In genomic region chr2:223048519-223048918, GRCh38 we compare ENCODE assay signal across 21 cellular contexts. TPM values are rescaled to one million over a fixed set of nuclear protein-coding genes. Genes with fewer than 3 reads are reported as not detected.
DNase-seq lines count a peak whose midpoint lies in the region; ATAC-seq, FAIRE-seq and TF ChIP-seq lines count a peak whose summit lies in the region.
"Had no signal": no experiment of that assay in that cellular context is flagged by ENCODE, and none has a peak within 500 bp of the region (broad histone marks: within the 10 kb centered on the region; RNA-seq: fewer than 3 reads in every experiment).

No MANE protein-coding gene starts in this region.

- SMC1A ChIA-PET in GM12878 (lab: Charles Lee; ENCODE audit: uncharacterized antibody, unreplicated experiment) = no interaction called here

- no TSS peak for BruUV-seq in GM12878 (replicated peaks; lab: Mats Ljungman, UMichigan)

- ATAC-seq in GM19467 (IDR thresholded peaks at IDR 0.05; ENCODE audit: unreplicated experiment) = peak; percentile 61
- ATAC-seq in HG02798 (IDR thresholded peaks at IDR 0.05; ENCODE audit: poor library complexity, unreplicated experiment) = peak; percentile 63
- ATAC-seq in GM12878 = peak; percentile 53
- ATAC-seq in HG03039 (IDR thresholded peaks at IDR 0.05; ENCODE audit: unreplicated experiment) = no peak
- ATAC-seq: stimulated activated naive B cell treated with anti-CD40 and anti-IgM and Interleukin-4, amounts not matched to agents 10 μg/mL and 1 μg/mL and 100 μg/mL, for 72 hours had no signal

- H3K4me3 Mint-ChIP-seq in activated T-cell treated with anti-CD3 and anti-CD28 coated beads, Interleukin-2, amount 50 U/mL, for 24 hours = no peak overlapping the region
- H3K4me3 Mint-ChIP-seq: activated naive CD8-positive, alpha-beta T cell treated with anti-CD3 and anti-CD28 coated beads, Interleukin-2, amount 10 ng/mL, durations not matched to agents 7 days and 5 days; stimulated activated naive B cell treated with anti-CD40 and anti-IgM and Interleukin-4, amounts not matched to agents 10 μg/mL and 1 μg/mL and 100 μg/mL, for 72 hours had no signal

- CTCF ChIA-PET in GM12878 (lab: Yijun Ruan, JAX) = no interaction called here

- peak; percentile 18 for DNase-seq in GM13977 (ENCODE audit: low spot score)
- DNase-seq in GM12878 (ENCODE audit: low read depth, low spot score) = no peak
- DNase-seq in GM20000 (ENCODE audit: low spot score) = no peak
- DNase-seq in activated CD4-positive, alpha-beta T cell treated with anti-CD3 and anti-CD28 coated beads, Interleukin-2, amount 50 U/mL, for 48 hours = no peak
- DNase-seq in activated T-cell treated with anti-CD3 and anti-CD28 coated beads, Interleukin-2, amount 50 U/mL, for 24 hours = no peak
- DNase-seq: activated naive CD8-positive, alpha-beta T cell treated with anti-CD3 and anti-CD28 coated beads, Interleukin-2, amount 10 ng/mL, durations not matched to agents 7 days and 5 days; activated T-cell treated with anti-CD3 and anti-CD28 coated beads, Interleukin-2, amount 50 U/mL, for 48 hours; DMS79 treated with DMSO at 0.1 percent for 48 hours; effector memory CD4-positive, alpha-beta T cell; NCI-H2029 treated with DMSO at 0.1 percent for 48 hours; NCI-H69; occipital lobe; stimulated activated naive B cell treated with anti-CD40 and anti-IgM and Interleukin-4, amounts not matched to agents 10 μg/mL and 1 μg/mL and 100 μg/mL, for 72 hours had no signal

- no peak for FAIRE-seq in GM12878 (lab: Jason Lieb, UNC)
- FAIRE-seq: A204.1, TTC549 had no signal

- no peaks in the 10 kb centered on the region for H3K79me2 ChIP-seq in GM12878 (ENCODE audit: control insufficient read depth, insufficient read depth, low read length)

- WGBS in GM12878 (ENCODE audit: insufficient coverage, insufficient replicate concordance, low lambda C conversion rate, missing lambda C conversion rate) = 88% methylated on average over 1 of the region's 1 CpG

- no peak for TF ChIP-seq EP300 in GM12878 (IDR thresholded peaks at IDR 0.05; ENCODE audit: borderline replicate concordance in 1 of 2, control insufficient read depth in 1 of 2, low read depth in 2 of 2, low read length in 2 of 2)

- no peaks in the 10 kb centered on the region for H3K36me3 Mint-ChIP-seq in activated T-cell treated with anti-CD3 and anti-CD28 coated beads, Interleukin-2, amount 50 U/mL, for 24 hours (ENCODE audit: low read depth)
- H3K36me3 Mint-ChIP-seq: activated naive CD8-positive, alpha-beta T cell treated with anti-CD3 and anti-CD28 coated beads, Interleukin-2, amount 10 ng/mL, durations not matched to agents 7 days and 5 days; stimulated activated naive B cell treated with anti-CD40 and anti-IgM and Interleukin-4, amounts not matched to agents 10 μg/mL and 1 μg/mL and 100 μg/mL, for 72 hours had no signal

- no peaks in the 10 kb centered on the region for H3K9me3 ChIP-seq in GM12878 (replicated peaks; ENCODE audit: control insufficient read depth, insufficient read depth, low read length)

- no peak overlapping the region for H3K4me2 ChIP-seq in GM12878 (ENCODE audit: control insufficient read depth, insufficient read depth)

- H3K9me3 Mint-ChIP-seq in activated T-cell treated with anti-CD3 and anti-CD28 coated beads, Interleukin-2, amount 50 U/mL, for 24 hours = no peaks in the 10 kb centered on the region
- H3K9me3 Mint-ChIP-seq: activated naive CD8-positive, alpha-beta T cell treated with anti-CD3 and anti-CD28 coated beads, Interleukin-2, amount 10 ng/mL, durations not matched to agents 7 days and 5 days had no signal

- H3K9ac ChIP-seq in GM12878 (ENCODE audit: control insufficient read depth, insufficient read depth, low read length) = no peak overlapping the region

- no peak for TF ChIP-seq POLR2A in GM12878 (IDR thresholded peaks at IDR 0.05; ENCODE audit: low read depth, low read length)

- H2AFZ ChIP-seq in GM12878 (ENCODE audit: control insufficient read depth, low read depth, low read length) = no peak overlapping the region

- H3K4me1 ChIP-seq in GM12878 (ENCODE audit: control insufficient read depth, insufficient read depth, low read length) = no peaks in the 10 kb centered on the region

- RAD21 ChIA-PET in GM12878 (lab: Charles Lee; ENCODE audit: unreplicated experiment) = no interaction called here

- no peaks in the 10 kb centered on the region for H3K27me3 ChIP-seq in GM12878 (replicated peaks in 1 of 2; ENCODE audit: control insufficient read depth in 2 of 2, insufficient read depth in 2 of 2, low read length in 1 of 2)
- H3K27me3 ChIP-seq: cardiac muscle cell had no signal

- no peak overlapping the region for H3K27ac Mint-ChIP-seq in activated T-cell treated with anti-CD3 and anti-CD28 coated beads, Interleukin-2, amount 50 U/mL, for 24 hours
- H3K27ac Mint-ChIP-seq: activated naive CD8-positive, alpha-beta T cell treated with anti-CD3 and anti-CD28 coated beads, Interleukin-2, amount 10 ng/mL, durations not matched to agents 7 days and 5 days; stimulated activated naive B cell treated with anti-CD40 and anti-IgM and Interleukin-4, amounts not matched to agents 10 μg/mL and 1 μg/mL and 100 μg/mL, for 72 hours had no signal

- in situ Hi-C loops in GM13977 (cut with MboI; ENCODE audit: low pct_unique_long_range_greater_than_20kb, low sequenced_read_pairs, unreplicated experiment) = no loop called here
- in situ Hi-C loops in GM12878 (cut with MboI) = no loop called here

- no peak overlapping the region for H3K4me3 ChIP-seq in GM12878
- H3K4me3 ChIP-seq: cardiac muscle cell, SK-N-MC, skin epidermis had no signal

- peaks cover 10% of the 10 kb centered on the region for H3K27me3 Mint-ChIP-seq in activated T-cell treated with anti-CD3 and anti-CD28 coated beads, Interleukin-2, amount 50 U/mL, for 24 hours

- intact Hi-C loops in GM12878 (cut with micrococcal nuclease; ENCODE audit: unreplicated experiment) = no loop called here

- no peak for TF ChIP-seq CTCF in GM13977 (IDR thresholded peaks at IDR 0.05; ENCODE audit: extremely low read depth, insufficient read depth, missing control alignments)
- no peak for TF ChIP-seq CTCF in GM12878 (IDR thresholded peaks at IDR 0.05 in 2 of 3, conservative IDR thresholded peaks at IDR 0.05 in 1 of 3; ENCODE audit: control insufficient read depth in 2 of 3, extremely low read depth in 1 of 3, insufficient read depth in 1 of 3, low read depth in 3 of 3, low read length in 3 of 3)
- TF ChIP-seq CTCF in GM20000 (IDR thresholded peaks at IDR 0.05; ENCODE audit: extremely low read depth, missing control alignments) = no peak

- POLR2A ChIA-PET in GM12878 (lab: Charles Lee) = no interaction called here

- no peaks in the 10 kb centered on the region for H3K36me3 ChIP-seq in GM12878 (ENCODE audit: control insufficient read depth in 2 of 2, insufficient read depth in 2 of 2, low read length in 1 of 2)
- H3K36me3 ChIP-seq: cardiac muscle cell had no signal

- no peak overlapping the region for H3K27ac ChIP-seq in GM12878 (ENCODE audit: control insufficient read depth, insufficient read depth)
- H3K27ac ChIP-seq: SK-N-MC had no signal

- peaks cover 2% of the 10 kb centered on the region for H3K4me1 Mint-ChIP-seq in activated T-cell treated with anti-CD3 and anti-CD28 coated beads, Interleukin-2, amount 50 U/mL, for 24 hours (ENCODE audit: low read depth)
- H3K4me1 Mint-ChIP-seq: stimulated activated naive B cell treated with anti-CD40 and anti-IgM and Interleukin-4, amounts not matched to agents 10 μg/mL and 1 μg/mL and 100 μg/mL, for 72 hours had no signal

- no peak for TF ChIP-seq RAD21 in GM12878 (IDR thresholded peaks at IDR 0.05; ENCODE audit: insufficient read depth, low read depth, low read length)

- no peaks in the 10 kb centered on the region for H4K20me1 ChIP-seq in GM12878 (ENCODE audit: control insufficient read depth, insufficient read depth)

TF ChIP-seq in GM12878, 131 proteins besides CTCF, POLR2A, EP300 and RAD21 (continues in another document):
- no peak for TF ChIP-seq RELA (IDR thresholded peaks at IDR 0.05; ENCODE audit: borderline replicate concordance, partially characterized antibody)
- TF ChIP-seq SIN3A (IDR thresholded peaks at IDR 0.05; ENCODE audit: low read depth, low read length) = no peak
- no peak for TF ChIP-seq ELK1 (IDR thresholded peaks at IDR 0.05; ENCODE audit: low read depth, low read length)

RNA-seq across cellular contexts. Expression of gene KCNE4, which starts 3.5 kb away (rescaled TPM):
- not detected in 2 replicates for total RNA-seq in GM12878 (2013; cell fraction: nucleolus; rRNA removed)
- total RNA-seq in GM12878 (2014; rRNA removed) (not detected in 2 replicates), GM12878 (2014; rRNA removed; fragmentation: Illumina TruSeq; extraction: Trizol) (not detected in 2 replicates), GM12878 (2021) (not detected in 2 replicates)
- polyA plus RNA-seq in GM12878 (2011; ENCODE audit: low read depth) = not detected
- polyA plus RNA-seq in GM12878 (2011; rRNA removed) (0.30 and 0.49 TPM in 2 replicates), GM12878 (2014; fragmentation: Illumina TruSeq; extraction: Trizol) (0.24 TPM in 1 of 2 replicates, not detected in the other), GM12878 (2014; fragmentation: Nextera tagmentation; extraction: Ambion mirVana) (not detected), GM12878 (2014; rRNA removed) (0.03 TPM in 1 of 2 replicates, not detected in the other), GM12878 (2016; fragmentation: Nextera tagmentation; extraction: Ambion mirVana) (not detected)
- polyA plus RNA-seq in GM12878 (2011; cell fraction: cytosol; rRNA removed) = 0.10 and 0.12 TPM in 2 replicates
- polyA plus RNA-seq in GM12878 (2011; cell fraction: nucleus; rRNA removed) = 0.15 and 0.23 TPM in 2 replicates
- 0.03 TPM in 1 of 2 replicates, not detected in the other for polyA plus RNA-seq in GM12878 (2012)
- 0.07 TPM in 1 of 2 replicates, not detected in the other for polyA minus RNA-seq in GM12878 (2011; rRNA and poly(A)+ RNA removed)
- 0.83 TPM in 1 of 2 replicates, not detected in the other for polyA minus RNA-seq in GM12878 (2011; cell fraction: cytosol; rRNA and poly(A)+ RNA removed)
- polyA minus RNA-seq in GM12878 (2011; cell fraction: nucleus; rRNA and poly(A)+ RNA removed) = 0.19 TPM in 1 of 2 replicates, not detected in the other
- total RNA-seq: activated naive CD8-positive, alpha-beta T cell treated with anti-CD3 and anti-CD28 coated beads, Interleukin-2, amount 10 ng/mL, durations not matched to agents 7 days and 5 days had no signal
